Comparison of ENCODE assay signal across 12 cellular contexts in genomic region chr14:60965402-60965801, GRCh38. TPM values are rescaled to one million over a fixed set of nuclear protein-coding genes. Genes with fewer than 3 reads are reported as not detected.
DNase-seq lines count a peak whose midpoint lies in the region; ATAC-seq, FAIRE-seq and TF ChIP-seq lines count a peak whose summit lies in the region.
"Had no signal": no experiment of that assay in that cellular context is flagged by ENCODE, and none has a peak within 500 bp of the region (broad histone marks: within the 10 kb centered on the region; RNA-seq: fewer than 3 reads in every experiment).

No MANE protein-coding gene starts in this region.

- H3K27ac Mint-ChIP-seq in Caco-2 (ENCODE audit: unreplicated experiment): no peak overlapping the region

- no peaks in the 10 kb centered on the region for H3K27me3 ChIP-seq in Caco-2 (replicated peaks; ENCODE audit: control insufficient read depth, insufficient read depth, low read length)

- CTCF ChIA-PET in Caco-2 (lab: Charles Lee): no interaction called here

- H3K4me3 ChIP-seq in AG09309 (ENCODE audit: control insufficient read depth, low read depth, low read length) (no peak overlapping the region), HFF-Myc (replicated peaks; ENCODE audit: low read depth, low read length) (no peak overlapping the region), Caco-2 (ENCODE audit: low read depth, low read length) (no peak overlapping the region)
- H3K4me3 ChIP-seq: coronary artery, skin epidermis had no signal

- H3K36me3 Mint-ChIP-seq in Caco-2 (ENCODE audit: insufficient read depth, unreplicated experiment): no peaks in the 10 kb centered on the region

- ATAC-seq in GM21360 (IDR thresholded peaks at IDR 0.05; ENCODE audit: unreplicated experiment): no peak
- no peak for ATAC-seq in HG02571 (IDR thresholded peaks at IDR 0.05; ENCODE audit: unreplicated experiment)
- ATAC-seq: Panc1 had no signal

- H3K4me1 Mint-ChIP-seq in Caco-2 (ENCODE audit: low read depth, unreplicated experiment): no peaks in the 10 kb centered on the region

- H3K9me3 Mint-ChIP-seq in Caco-2 (ENCODE audit: unreplicated experiment): no peaks in the 10 kb centered on the region

- H3K36me3 ChIP-seq in Caco-2 (ENCODE audit: control insufficient read depth, insufficient read depth, low read length): no peaks in the 10 kb centered on the region

- no TSS peak for BruUV-seq in Caco-2 (replicated peaks; lab: Mats Ljungman, UMichigan)

- H3K4me3 Mint-ChIP-seq in Caco-2 (ENCODE audit: unreplicated experiment): no peak overlapping the region

- intact Hi-C loops in Caco-2 (cut with micrococcal nuclease; ENCODE audit: unreplicated experiment): no loop called here

- no peaks in the 10 kb centered on the region for H3K27me3 Mint-ChIP-seq in Caco-2 (ENCODE audit: insufficient read depth, unreplicated experiment)

- POLR2A ChIA-PET in Caco-2 (lab: Charles Lee): no interaction called here

- peak; percentile 80 for FAIRE-seq in islet of Langerhans (lab: Jason Lieb, UNC)

- no peak for TF ChIP-seq CTCF in AG09309 (IDR thresholded peaks at IDR 0.05; ENCODE audit: control insufficient read depth, insufficient read depth, low read depth, low read length, missing control alignments)
- TF ChIP-seq CTCF in HFF-Myc (IDR thresholded peaks at IDR 0.05; ENCODE audit: low read depth, low read length, missing control alignments): no peak
- TF ChIP-seq CTCF in Caco-2 (IDR thresholded peaks at IDR 0.05; ENCODE audit: insufficient read depth in 1 of 2, low read depth in 1 of 2, low read length in 1 of 2, severe bottlenecking in 1 of 2, unreplicated experiment in 1 of 2): no peak

- H3K9me3 ChIP-seq in Caco-2: no peaks in the 10 kb centered on the region

- peaks cover 17% of the 10 kb centered on the region for H3K4me1 ChIP-seq in Caco-2

- DNase-seq in AG09309 (ENCODE audit: low read depth): peak; percentile 46
- peak; percentile 45 for DNase-seq in HFF-Myc (ENCODE audit: extremely low read depth, low read depth)
- DNase-seq in astrocyte of the hippocampus (ENCODE audit: low read depth, low spot score): peak; percentile 65
- DNase-seq in Caco-2: no peak
- no peak for DNase-seq in stimulated activated CD4-positive, alpha-beta T cell treated with anti-CD3 and anti-CD28 coated beads, Interleukin-2, amount 100 ng/mL, for 24 hours
- DNase-seq: KBM-7 had no signal

RNA-seq across cellular contexts. Expression of gene TRMT5, which starts 15.5 kb away (rescaled TPM):
- 16.3 and 16.5 TPM in 2 replicates for total RNA-seq in Caco-2 (2022)

RNA-seq across cellular contexts. Expression of gene SLC38A6, which starts 15.6 kb away (rescaled TPM):
- 10.2 and 11.5 TPM in 2 replicates for total RNA-seq in Caco-2 (2022)

Comparison
In these comparisons a context has a peak if more than half of its experiments do, and no peak if none do; other contexts are left out.
1. DNase-seq: peak in AG09309 (single experiment), HFF-Myc (single experiment) and astrocyte of the hippocampus (single experiment); none in Caco-2 (0 of 2) and stimulated activated CD4-positive, alpha-beta T cell treated with anti-CD3 and anti-CD28 coated beads, Interleukin-2, amount 100 ng/mL, for 24 hours (0 of 2).